Comparison of ENCODE assay signal across 13 cellular contexts in genomic region chr5:133398646-133399081, GRCh38.
DNase-seq lines count a peak whose midpoint lies in the region; ATAC-seq, FAIRE-seq and TF ChIP-seq lines count a peak whose summit lies in the region.
"Had no signal": no experiment of that assay in that cellular context is flagged by ENCODE, and none has a peak within 500 bp of the region (broad histone marks: within the 10 kb centered on the region; RNA-seq: fewer than 3 reads in every experiment).

No MANE protein-coding gene starts in this region.

- H3K27me3 ChIP-seq in lower lobe of right lung (ENCODE audit: low read depth): no peaks in the 10 kb centered on the region
- no peaks in the 10 kb centered on the region for H3K27me3 ChIP-seq in upper lobe of right lung
- no peaks in the 10 kb centered on the region for H3K27me3 ChIP-seq in right lobe of liver

- DNase-seq in GM12892 (ENCODE audit: insufficient read length) (no peak), lower lobe of right lung (no peak), upper lobe of right lung (no peak), right lobe of liver (no peak)
- peak; percentile 76 for DNase-seq in activated CD8-positive, alpha-beta memory T cell treated with anti-CD3 and anti-CD28 coated beads, Interleukin-2, amount 50 U/mL, for 48 hours
- DNase-seq in stimulated activated CD4-positive, alpha-beta T cell treated with anti-CD3 and anti-CD28 coated beads, Interleukin-1b, Interleukin-23, amount 100 ng/mL, for 48 hours: peak; percentile 70
- DNase-seq: MM.1S, NCI-H226, SHP77 had no signal

- intact Hi-C loops in lower lobe of right lung (cut with DNase I) (no loop called here), upper lobe of right lung (cut with DNase I) (no loop called here), right lobe of liver (cut with DNase I) (no loop called here)

- no peak overlapping the region for H3K4me3 ChIP-seq in lower lobe of right lung
- H3K4me3 ChIP-seq in upper lobe of right lung: no peak overlapping the region
- no peak overlapping the region for H3K4me3 ChIP-seq in right lobe of liver

- no peak for TF ChIP-seq POLR2A in GM12892 (IDR thresholded peaks at IDR 0.05; ENCODE audit: low read depth, low read length)
- TF ChIP-seq POLR2A in right lobe of liver (IDR thresholded peaks at IDR 0.05): no peak

- no peaks in the 10 kb centered on the region for H3K4me1 ChIP-seq in lower lobe of right lung
- no peaks in the 10 kb centered on the region for H3K4me1 ChIP-seq in upper lobe of right lung
- no peaks in the 10 kb centered on the region for H3K4me1 ChIP-seq in right lobe of liver

- H3K27ac ChIP-seq in lower lobe of right lung: no peak overlapping the region
- H3K27ac ChIP-seq in upper lobe of right lung: no peak overlapping the region
- no peak overlapping the region for H3K27ac ChIP-seq in right lobe of liver

- ATAC-seq in GM21367 (IDR thresholded peaks at IDR 0.05; ENCODE audit: unreplicated experiment) (peak; percentile 67), lower lobe of right lung (no peak), HG02623 (IDR thresholded peaks at IDR 0.05; ENCODE audit: unreplicated experiment) (no peak), upper lobe of right lung (no peak), right lobe of liver (no peak)
- ATAC-seq: CD8-positive, alpha-beta T cell; WTC11 had no signal

- FAIRE-seq in GM12892 (lab: Jason Lieb, UNC): peak; percentile 17

- H3K9me3 ChIP-seq in lower lobe of right lung: no peaks in the 10 kb centered on the region
- no peaks in the 10 kb centered on the region for H3K9me3 ChIP-seq in upper lobe of right lung
- H3K9me3 ChIP-seq in right lobe of liver: no peaks in the 10 kb centered on the region

- TF ChIP-seq CTCF in lower lobe of right lung (IDR thresholded peaks at IDR 0.05): no peak
- TF ChIP-seq CTCF in upper lobe of right lung (IDR thresholded peaks at IDR 0.05): no peak
- no peak for TF ChIP-seq CTCF in right lobe of liver (IDR thresholded peaks at IDR 0.05)

- H3K36me3 ChIP-seq in lower lobe of right lung (no peaks in the 10 kb centered on the region), upper lobe of right lung (no peaks in the 10 kb centered on the region), right lobe of liver (no peaks in the 10 kb centered on the region)

- WGBS in right lobe of liver (ENCODE audit: insufficient coverage, low coverage, low lambda C conversion rate, missing lambda C conversion rate): 80% methylated on average over 6 of the region's 6 CpGs

Comparison
In these comparisons a context has a peak if more than half of its experiments do, and no peak if none do; other contexts are left out.
1. DNase-seq: peak in activated CD8-positive, alpha-beta memory T cell treated with anti-CD3 and anti-CD28 coated beads, Interleukin-2, amount 50 U/mL, for 48 hours (single experiment) and stimulated activated CD4-positive, alpha-beta T cell treated with anti-CD3 and anti-CD28 coated beads, Interleukin-1b, Interleukin-23, amount 100 ng/mL, for 48 hours (single experiment); none in GM12892 (single experiment), lower lobe of right lung (single experiment), upper lobe of right lung (single experiment) and right lobe of liver (0 of 3).